9 cellular contexts compared by ENCODE assay signal in the genomic region with DNA sequence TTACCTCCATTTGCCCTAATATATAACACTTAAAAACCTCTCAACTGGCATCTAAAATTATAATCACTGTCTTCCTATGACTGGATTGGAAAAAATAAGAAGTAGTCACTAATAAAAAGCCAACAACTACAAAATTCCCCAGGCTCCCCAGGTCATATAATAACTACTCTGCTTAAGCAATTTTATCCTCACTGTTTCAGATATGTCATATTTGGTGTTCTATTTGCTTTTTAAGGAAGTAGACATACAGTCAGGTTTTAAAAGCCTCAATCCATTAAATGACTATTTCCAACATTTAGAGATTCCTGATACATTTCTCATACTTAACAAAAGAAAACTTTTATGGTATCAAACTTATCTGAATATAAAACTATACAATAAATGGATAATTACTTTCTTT. TPM values are rescaled to one million over a fixed set of nuclear protein-coding genes. Genes with fewer than 3 reads are reported as not detected.
DNase-seq lines count a peak whose midpoint lies in the region; ATAC-seq and TF ChIP-seq lines count a peak whose summit lies in the region.
"Had no signal": no experiment of that assay in that cellular context is flagged by ENCODE, and none has a peak within 500 bp of the region (broad histone marks: within the 10 kb centered on the region; RNA-seq: fewer than 3 reads in every experiment).

No MANE protein-coding gene starts in this region.

- peaks cover 3% of the 10 kb centered on the region for H3K36me3 Mint-ChIP-seq in activated naive CD8-positive, alpha-beta T cell
- peaks cover 29% of the 10 kb centered on the region for H3K36me3 Mint-ChIP-seq in nephron progenitor cell (ENCODE audit: low read depth)

- H3K27me3 Mint-ChIP-seq in activated naive CD8-positive, alpha-beta T cell: no peaks in the 10 kb centered on the region
- H3K27me3 Mint-ChIP-seq in nephron progenitor cell (ENCODE audit: low read depth, poor library complexity): no peaks in the 10 kb centered on the region

- peak overlapping the region; percentile 99 for H3K27ac Mint-ChIP-seq in activated naive CD8-positive, alpha-beta T cell
- no peak overlapping the region for H3K27ac Mint-ChIP-seq in nephron progenitor cell

- no peak overlapping the region for H2AFZ ChIP-seq in Karpas-422 (ENCODE audit: low read length)

- no peaks in the 10 kb centered on the region for H3K9me2 ChIP-seq in Karpas-422 (replicated peaks; ENCODE audit: insufficient read depth, low read length)

- H4K20me1 ChIP-seq in Karpas-422 (ENCODE audit: insufficient read depth, low read depth, low read length): peaks cover 11% of the 10 kb centered on the region; the same call in 1 of the 2 replicates

- peaks cover 69% of the 10 kb centered on the region for H3K79me2 ChIP-seq in Karpas-422 (ENCODE audit: low read length)

- H3K4me1 ChIP-seq in Karpas-422 (ENCODE audit: low read length): peaks cover 31% of the 10 kb centered on the region

- DNase-seq in SIG-M5 treated with dmso at 0.1 percent for 504 hours (lab: John Stamatoyannopoulos, UW; ENCODE audit: unreplicated experiment) (peak; percentile 41), SIG-M5 (lab: John Stamatoyannopoulos, UW) (no peak), Karpas-422 (no peak), nephron progenitor cell (no peak), germinal center (ENCODE audit: low spot score) (no peak), DMS 273 treated with DMSO at 0.1 percent for 48 hours (lab: John Stamatoyannopoulos, UW) (no peak)
- DNase-seq: posterior cingulate gyrus had no signal

- peaks cover 30% of the 10 kb centered on the region for H3K36me3 ChIP-seq in Karpas-422 (ENCODE audit: insufficient read depth, low read length)

- no peaks in the 10 kb centered on the region for H3K9me3 Mint-ChIP-seq in activated naive CD8-positive, alpha-beta T cell (ENCODE audit: low read depth)
- H3K9me3 Mint-ChIP-seq in nephron progenitor cell: no peaks in the 10 kb centered on the region

- peak overlapping the region; percentile 86 for H3K27ac ChIP-seq in Karpas-422 (ENCODE audit: low read length)

- no peaks in the 10 kb centered on the region for H3K9me3 ChIP-seq in Karpas-422 (ENCODE audit: low read length)

- ATAC-seq in GM21381 (IDR thresholded peaks at IDR 0.05; ENCODE audit: unreplicated experiment): no peak

- H3K9ac ChIP-seq in Karpas-422 (ENCODE audit: low read length): peak overlapping the region; percentile 86

- peak overlapping the region; percentile 76 for H3K4me2 ChIP-seq in Karpas-422 (ENCODE audit: low read depth, low read length, poor library complexity, severe bottlenecking)

- H3K4me3 ChIP-seq in Karpas-422 (ENCODE audit: low read length): peak overlapping the region; percentile 82

- TF ChIP-seq CTCF in nephron progenitor cell (IDR thresholded peaks at IDR 0.05): no peak

- no peaks in the 10 kb centered on the region for H3K27me3 ChIP-seq in Karpas-422 (ENCODE audit: low read length)

- peaks cover 54% of the 10 kb centered on the region for H3K4me1 Mint-ChIP-seq in activated naive CD8-positive, alpha-beta T cell (ENCODE audit: low read depth)
- H3K4me1 Mint-ChIP-seq in nephron progenitor cell: peaks cover 40% of the 10 kb centered on the region

- peak overlapping the region; percentile 96 for H3K4me3 Mint-ChIP-seq in activated naive CD8-positive, alpha-beta T cell
- H3K4me3 Mint-ChIP-seq in nephron progenitor cell: peak overlapping the region; percentile 97

RNA-seq across cellular contexts. Expression of a gene that starts 2.4 kb away (rescaled TPM):
- total RNA-seq in Karpas-422 (2014; rRNA removed; shearing (Covaris generic); ENCODE audit: low replicate concordance): 188 and 202 TPM in 2 replicates

RNA-seq across cellular contexts. Expression of a gene that starts 39.9 kb away (rescaled TPM):
- 7.3 and 11.8 TPM in 2 replicates for total RNA-seq in Karpas-422 (2014; rRNA removed; shearing (Covaris generic); ENCODE audit: low replicate concordance)

RNA-seq across cellular contexts. Expression of a gene that starts 49.0 kb away (rescaled TPM):
- total RNA-seq in Karpas-422 (2014; rRNA removed; shearing (Covaris generic); ENCODE audit: low replicate concordance): 2,370 and 3,564 TPM in 2 replicates
